Comparison of ENCODE assay signal across 22 cellular contexts in the genomic region with DNA sequence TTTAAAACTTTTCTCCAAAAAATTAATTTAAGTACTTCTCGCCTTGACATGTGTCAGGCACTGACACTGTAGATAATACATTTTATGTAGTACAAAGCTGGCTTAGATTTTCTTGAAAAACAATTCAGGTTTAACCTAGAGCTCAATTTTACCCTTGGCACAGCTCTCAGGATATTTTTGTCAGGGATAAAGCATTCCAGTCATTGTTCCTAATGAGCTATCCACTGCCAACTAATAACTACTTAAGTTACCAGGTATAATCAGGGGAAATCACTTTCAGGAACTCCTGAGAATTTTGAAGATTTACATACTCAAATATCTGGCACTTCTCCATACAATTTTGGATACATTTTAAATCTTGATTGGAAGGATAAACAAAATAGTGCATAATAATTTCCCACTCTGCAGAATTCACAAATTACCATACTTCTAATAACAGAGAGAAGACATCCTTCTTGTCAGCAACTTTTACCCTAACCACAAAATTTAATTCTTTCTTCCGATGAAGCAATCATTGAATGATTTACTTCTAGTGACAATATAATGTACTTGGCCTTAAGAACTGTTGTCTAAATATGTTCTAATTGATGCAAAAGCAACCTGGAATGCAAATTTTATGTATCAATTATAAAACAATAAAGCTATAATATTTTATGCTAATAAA. TPM values are rescaled to one million over a fixed set of nuclear protein-coding genes. Genes with fewer than 3 reads are reported as not detected.
"Had no signal": no experiment of that assay in that cellular context is flagged by ENCODE, and none has a peak within 500 bp of the region (broad histone marks: within the 10 kb centered on the region; RNA-seq: fewer than 3 reads in every experiment).

No MANE protein-coding gene starts in this region.

- DNase-seq: activated CD4-positive, alpha-beta memory T cell treated with anti-CD3 and anti-CD28 coated beads for 36 hours; activated CD4-positive, alpha-beta T cell treated with anti-CD3 and anti-CD28 coated beads for 48 hours; activated naive CD4-positive, alpha-beta T cell treated with Interleukin-2 at 50 U/mL for 16 hours; activated naive CD8-positive, alpha-beta T cell treated with anti-CD3 and anti-CD28 coated beads for 36 hours; activated T-cell treated with anti-CD3 and anti-CD28 coated beads, Interleukin-2, amount 50 U/mL, for 48 hours; amniotic stem cell; cortex of kidney; effector CD4-positive, alpha-beta T cell; glutamatergic neuron; immature natural killer cell; naive B cell; posterior cingulate gyrus; right cardiac atrium; stimulated activated CD4-positive, alpha-beta T cell treated with anti-CD3 and anti-CD28 coated beads, Interleukin-12 subunit alpha, Interleukin-12 subunit beta, amount 100 ng/mL, for 4 hours; stimulated activated CD4-positive, alpha-beta T cell treated with anti-CD3 and anti-CD28 coated beads, Interleukin-4, amount 100 ng/mL, for 4 hours; tibial artery had no signal

- H3K36me3 ChIP-seq: tibial artery had no signal

- H3K9me3 ChIP-seq: tibial artery had no signal

- H3K27ac ChIP-seq: hepatocyte, tibial artery had no signal

- H3K4me3 ChIP-seq: hepatocyte, tibial artery had no signal

- ATAC-seq: right cardiac atrium had no signal

- H3K27me3 ChIP-seq: hepatocyte, tibial artery had no signal

RNA-seq across cellular contexts. Expression of a gene that starts 4.8 kb away (rescaled TPM):
- total RNA-seq: activated CD4-positive, alpha-beta memory T cell treated with anti-CD3 and anti-CD28 coated beads for 36 hours; activated naive CD8-positive, alpha-beta T cell treated with anti-CD3 and anti-CD28 coated beads for 36 hours; neural crest cell; T-helper 2 cell treated with Interferon-gamma antibody and Interleukin-4, amounts not matched to agents 100 ng/mL and 5 ng/mL, for 36 hours had no signal

RNA-seq across cellular contexts. Expression of a gene that starts 42.6 kb away (rescaled TPM):
- total RNA-seq: activated CD4-positive, alpha-beta memory T cell treated with anti-CD3 and anti-CD28 coated beads for 36 hours; activated naive CD8-positive, alpha-beta T cell treated with anti-CD3 and anti-CD28 coated beads for 36 hours; bronchial epithelial cell; lower leg skin; mesenteric fat pad; T-helper 2 cell treated with Interferon-gamma antibody and Interleukin-4, amounts not matched to agents 100 ng/mL and 5 ng/mL, for 36 hours had no signal
